In genomic region chr12:29164477-29165163, GRCh38 we compare ENCODE assay signal across 8 cellular contexts. TPM values are rescaled to one million over a fixed set of nuclear protein-coding genes. Genes with fewer than 3 reads are reported as not detected.
DNase-seq lines count a peak whose midpoint lies in the region; ATAC-seq, FAIRE-seq and TF ChIP-seq lines count a peak whose summit lies in the region.

No MANE protein-coding gene starts in this region.

- no peak for TF ChIP-seq CTCF in GM12878 (IDR thresholded peaks at IDR 0.05 in 2 of 3, conservative IDR thresholded peaks at IDR 0.05 in 1 of 3; ENCODE audit: control insufficient read depth in 2 of 3, extremely low read depth in 1 of 3, insufficient read depth in 1 of 3, low read depth in 3 of 3, low read length in 3 of 3)

- peak; percentile 60 for DNase-seq in GM04503 (ENCODE audit: low read depth)
- peak; percentile 45 for DNase-seq in HT1080 (ENCODE audit: low read depth)
- peak; percentile 55 for DNase-seq in GM12878 (ENCODE audit: low read depth, low spot score)
- peak; percentile 24 for DNase-seq in medulla oblongata (ENCODE audit: extremely low spot score)
- DNase-seq in hippocampal formation (lab: John Stamatoyannopoulos, UW) = no peak
- no peak for DNase-seq in nucleus accumbens (lab: John Stamatoyannopoulos, UW)
- DNase-seq in COLO668 (lab: John Stamatoyannopoulos, UW; ENCODE audit: unreplicated experiment) = no peak

- no peaks in the 10 kb centered on the region for H4K20me1 ChIP-seq in GM12878 (ENCODE audit: control insufficient read depth, insufficient read depth)

- H3K4me2 ChIP-seq in GM12878 (ENCODE audit: control insufficient read depth, insufficient read depth) = peak overlapping the region; percentile 69

- POLR2A ChIA-PET in GM12878 (lab: Charles Lee) = interaction anchor here (0.5 to 0.7 kb wide), 3 partner anchors 78 to 1380 kb away, joined by 3 to 6 read pairs (median 3); no protein-coding TSS in a partner anchor

- no peaks in the 10 kb centered on the region for H3K27me3 ChIP-seq in GM12878 (replicated peaks in 1 of 2; ENCODE audit: control insufficient read depth in 2 of 2, insufficient read depth in 2 of 2, low read length in 1 of 2)

- peak; percentile 99 for ATAC-seq in GM21528 (IDR thresholded peaks at IDR 0.05; ENCODE audit: low FRiP score, unreplicated experiment)
- peak; percentile 100 for ATAC-seq in GM12878

- no peaks in the 10 kb centered on the region for H3K36me3 ChIP-seq in GM12878 (ENCODE audit: control insufficient read depth in 2 of 2, insufficient read depth in 2 of 2, low read length in 1 of 2)

- no peak for TF ChIP-seq RAD21 in GM12878 (IDR thresholded peaks at IDR 0.05; ENCODE audit: insufficient read depth, low read depth, low read length)

- CTCF ChIA-PET in GM12878 (lab: Yijun Ruan, JAX) = interaction anchor here (0.7 to 0.8 kb wide), 2 partner anchors 16 to 77 kb away, joined by 3 read pairs; partner anchors contain the start of gene FAR2

- H3K4me3 ChIP-seq in GM12878 = no peak overlapping the region

- no TSS peak for BruUV-seq in GM12878 (replicated peaks; lab: Mats Ljungman, UMichigan)

- in situ Hi-C loops in GM12878 (cut with MboI) = no loop called here

- peak; percentile 90 for FAIRE-seq in GM12878 (lab: Jason Lieb, UNC)

- peak; percentile 85 to 87 for TF ChIP-seq EP300 in GM12878 (IDR thresholded peaks at IDR 0.05; ENCODE audit: borderline replicate concordance in 1 of 2, control insufficient read depth in 1 of 2, low read depth in 2 of 2, low read length in 2 of 2)

- SMC1A ChIA-PET in GM12878 (lab: Charles Lee; ENCODE audit: uncharacterized antibody, unreplicated experiment) = interaction anchor here (1.1 to 1.9 kb wide), 7 partner anchors 12 to 153 kb away, joined by 3 to 4 read pairs (median 3); no protein-coding TSS in a partner anchor

- no peaks in the 10 kb centered on the region for H3K79me2 ChIP-seq in GM12878 (ENCODE audit: control insufficient read depth, insufficient read depth, low read length)

- no peak overlapping the region; the same call in 1 of the 2 replicates for H2AFZ ChIP-seq in GM12878 (ENCODE audit: control insufficient read depth, low read depth, low read length)

- H3K9me3 ChIP-seq in GM12878 (replicated peaks; ENCODE audit: control insufficient read depth, insufficient read depth, low read length) = no peaks in the 10 kb centered on the region; the same call in 2 of the 3 replicates

- intact Hi-C loops in GM12878 (cut with micrococcal nuclease; ENCODE audit: unreplicated experiment) = no loop called here

- H3K4me1 ChIP-seq in GM12878 (ENCODE audit: control insufficient read depth, insufficient read depth, low read length) = peaks cover 13% of the 10 kb centered on the region

- H3K9ac ChIP-seq in GM12878 (ENCODE audit: control insufficient read depth, insufficient read depth, low read length) = no peak overlapping the region

- no peak for TF ChIP-seq POLR2A in GM12878 (IDR thresholded peaks at IDR 0.05; ENCODE audit: low read depth, low read length)

- 49% methylated on average over 6 of the region's 6 CpGs for WGBS in GM12878 (ENCODE audit: insufficient coverage, insufficient replicate concordance, low lambda C conversion rate, missing lambda C conversion rate)

- RAD21 ChIA-PET in GM12878 (lab: Charles Lee; ENCODE audit: unreplicated experiment) = interaction anchor here (0.8 to 1.4 kb wide), 3 partner anchors 12 to 78 kb away, joined by 3 read pairs; no protein-coding TSS in a partner anchor

- H3K27ac ChIP-seq in GM12878 (ENCODE audit: control insufficient read depth, insufficient read depth) = peak overlapping the region; percentile 45; the same call in 1 of the 2 replicates

TF ChIP-seq in GM12878, 131 proteins besides CTCF, POLR2A, EP300 and RAD21 (continues in another document):
- TF ChIP-seq CBX3 (IDR thresholded peaks at IDR 0.05; ENCODE audit: borderline replicate concordance, low read depth) (no peak), EGR1 (IDR thresholded peaks at IDR 0.05; ENCODE audit: borderline replicate concordance in 1 of 2, low read depth in 2 of 2, low read length in 2 of 2) (no peak), ZSCAN29 (IDR thresholded peaks at IDR 0.05) (no peak), ZNF384 (IDR thresholded peaks at IDR 0.05; ENCODE audit: borderline replicate concordance, low read depth, low read length) (no peak), SP1 (IDR thresholded peaks at IDR 0.05; ENCODE audit: low read depth, low read length) (peak; percentile 17), ZNF24 (IDR thresholded peaks at IDR 0.05) (peak; percentile 85), FOS (IDR thresholded peaks at IDR 0.05; ENCODE audit: borderline replicate concordance, extremely low read depth, insufficient read length) (no peak), DPF2 (IDR thresholded peaks at IDR 0.05) (peak; percentile 97), BHLHE40 (IDR thresholded peaks at IDR 0.05; ENCODE audit: borderline replicate concordance in 1 of 2, low read depth in 2 of 2, low read length in 1 of 2) (no peak), CHD1 (IDR thresholded peaks at IDR 0.05; ENCODE audit: low read depth, low read length) (no peak), CEBPB (IDR thresholded peaks at IDR 0.05; ENCODE audit: borderline replicate concordance in 1 of 2, low read depth in 2 of 2, low read length in 2 of 2) (no peak), YBX1 (IDR thresholded peaks at IDR 0.05) (no peak), TARDBP (IDR thresholded peaks at IDR 0.05; ENCODE audit: borderline replicate concordance) (no peak), BCL11A (IDR thresholded peaks at IDR 0.05; ENCODE audit: low read depth, low read length) (peak; percentile 79), MEF2A (IDR thresholded peaks at IDR 0.05; ENCODE audit: insufficient read depth, low read depth, low read length) (no peak), PAX5 (IDR thresholded peaks at IDR 0.05; ENCODE audit: borderline replicate concordance, low read depth, low read length) (no peak)
- TF ChIP-seq, protein P1, sequence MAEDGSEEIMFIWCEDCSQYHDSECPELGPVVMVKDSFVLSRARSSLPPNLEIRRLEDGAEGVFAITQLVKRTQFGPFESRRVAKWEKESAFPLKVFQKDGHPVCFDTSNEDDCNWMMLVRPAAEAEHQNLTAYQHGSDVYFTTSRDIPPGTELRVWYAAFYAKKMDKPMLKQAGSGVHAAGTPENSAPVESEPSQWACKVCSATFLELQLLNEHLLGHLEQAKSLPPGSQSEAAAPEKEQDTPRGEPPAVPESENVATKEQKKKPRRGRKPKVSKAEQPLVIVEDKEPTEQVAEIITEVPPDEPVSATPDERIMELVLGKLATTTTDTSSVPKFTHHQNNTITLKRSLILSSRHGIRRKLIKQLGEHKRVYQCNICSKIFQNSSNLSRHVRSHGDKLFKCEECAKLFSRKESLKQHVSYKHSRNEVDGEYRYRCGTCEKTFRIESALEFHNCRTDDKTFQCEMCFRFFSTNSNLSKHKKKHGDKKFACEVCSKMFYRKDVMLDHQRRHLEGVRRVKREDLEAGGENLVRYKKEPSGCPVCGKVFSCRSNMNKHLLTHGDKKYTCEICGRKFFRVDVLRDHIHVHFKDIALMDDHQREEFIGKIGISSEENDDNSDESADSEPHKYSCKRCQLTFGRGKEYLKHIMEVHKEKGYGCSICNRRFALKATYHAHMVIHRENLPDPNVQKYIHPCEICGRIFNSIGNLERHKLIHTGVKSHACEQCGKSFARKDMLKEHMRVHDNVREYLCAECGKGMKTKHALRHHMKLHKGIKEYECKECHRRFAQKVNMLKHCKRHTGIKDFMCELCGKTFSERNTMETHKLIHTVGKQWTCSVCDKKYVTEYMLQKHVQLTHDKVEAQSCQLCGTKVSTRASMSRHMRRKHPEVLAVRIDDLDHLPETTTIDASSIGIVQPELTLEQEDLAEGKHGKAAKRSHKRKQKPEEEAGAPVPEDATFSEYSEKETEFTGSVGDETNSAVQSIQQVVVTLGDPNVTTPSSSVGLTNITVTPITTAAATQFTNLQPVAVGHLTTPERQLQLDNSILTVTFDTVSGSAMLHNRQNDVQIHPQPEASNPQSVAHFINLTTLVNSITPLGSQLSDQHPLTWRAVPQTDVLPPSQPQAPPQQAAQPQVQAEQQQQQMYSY (CRISPR knock-in tag; IDR thresholded peaks at IDR 0.05) = no peak

RNA-seq across cellular contexts. Expression of gene FAR2, which starts 15.5 kb away (rescaled TPM):
- 10.1 and 12.4 TPM in 2 replicates for total RNA-seq in HT1080 (2014; rRNA removed; shearing (Covaris generic))
- polyA plus RNA-seq in HT1080 (2015; cell fraction: cytosol; rRNA removed) = 18.1 and 19.1 TPM in 2 replicates
- 34.9 and 38.3 TPM in 2 replicates for polyA plus RNA-seq in HT1080 (2015; cell fraction: nucleus; rRNA removed)
- total RNA-seq in GM12878 (2013; cell fraction: nucleolus; rRNA removed) = 0.93 TPM in 1 of 2 replicates, not detected in the other
- 0.62 and 1.2 TPM in 2 replicates for total RNA-seq in GM12878 (2014; rRNA removed)
- total RNA-seq in GM12878 (2014; rRNA removed; fragmentation: Illumina TruSeq; extraction: Trizol) = 0.67 and 1.1 TPM in 2 replicates
- total RNA-seq in GM12878 (2021) = 0.74 and 1.2 TPM in 2 replicates
- 1.0 TPM for polyA plus RNA-seq in GM12878 (2011; ENCODE audit: low read depth)
- 0.92 and 1.5 TPM in 2 replicates for polyA plus RNA-seq in GM12878 (2011; rRNA removed)
- 0.63 and 0.72 TPM in 2 replicates for polyA plus RNA-seq in GM12878 (2011; cell fraction: cytosol; rRNA removed)
- 0.82 and 0.94 TPM in 2 replicates for polyA plus RNA-seq in GM12878 (2011; cell fraction: nucleus; rRNA removed)
- 2.2 and 2.3 TPM in 2 replicates for polyA plus RNA-seq in GM12878 (2012)
- 0.73 and 1.7 TPM in 2 replicates for polyA plus RNA-seq in GM12878 (2014; fragmentation: Illumina TruSeq; extraction: Trizol)
- polyA plus RNA-seq in GM12878 (2014; fragmentation: Nextera tagmentation; extraction: Ambion mirVana) = 1 to 10 TPM in 1 of 2 experiments, under 1 TPM in 1; 0.53 to 1.1 TPM
- polyA plus RNA-seq in GM12878 (2014; rRNA removed) = 0.54 and 0.86 TPM in 2 replicates
- under 1 TPM; 0.50 to 0.62 TPM for polyA plus RNA-seq in GM12878 (2016; fragmentation: Nextera tagmentation; extraction: Ambion mirVana)
- 0.88 and 1.6 TPM in 2 replicates for polyA minus RNA-seq in GM12878 (2011; rRNA and poly(A)+ RNA removed)
- polyA minus RNA-seq in GM12878 (2011; cell fraction: cytosol; rRNA and poly(A)+ RNA removed) = not detected in 2 replicates
- polyA minus RNA-seq in GM12878 (2011; cell fraction: nucleus; rRNA and poly(A)+ RNA removed) = 1.5 and 1.7 TPM in 2 replicates

Comparison
In these comparisons a context has a peak if more than half of its experiments do, and no peak if none do; other contexts are left out.
1. DNase-seq: peak in GM04503 (single experiment), HT1080 (single experiment), GM12878 (single experiment) and medulla oblongata (single experiment); none in hippocampal formation (0 of 2), nucleus accumbens (0 of 56) and COLO668 (single experiment).